Comparison of ENCODE assay signal across 9 cellular contexts in genomic region chr14:55707365-55707804, GRCh38.
A peak's percentile ranks its signal among the peaks of the same experiment; 100 is the strongest.
DNase-seq lines count a peak whose midpoint lies in the region; TF ChIP-seq lines count a peak whose summit lies in the region.
"Had no signal": no experiment of that assay in that cellular context is flagged by ENCODE, and none has a peak within 500 bp of the region (broad histone marks: within the 10 kb centered on the region; RNA-seq: fewer than 3 reads in every experiment).

No MANE protein-coding gene starts in this region.

- no peaks in the 10 kb centered on the region for H3K4me1 ChIP-seq in OCI-LY1 (ENCODE audit: insufficient read depth, low read length, severe bottlenecking)
- peaks cover 15% of the 10 kb centered on the region for H3K4me1 ChIP-seq in osteoblast (ENCODE audit: insufficient read depth, low read length)

- no peak overlapping the region for H2AFZ ChIP-seq in OCI-LY1 (ENCODE audit: low read length)
- no peak overlapping the region for H2AFZ ChIP-seq in osteoblast (ENCODE audit: low read length)

- H4K20me1 ChIP-seq in OCI-LY1 (ENCODE audit: insufficient read depth, low read length) (no peaks in the 10 kb centered on the region), osteoblast (ENCODE audit: insufficient read depth, low read length) (no peaks in the 10 kb centered on the region)

- H3K9ac ChIP-seq in OCI-LY1 (ENCODE audit: low read length) = no peak overlapping the region

- H3K4me3 ChIP-seq in AG10803 (ENCODE audit: low read length) (no peak overlapping the region), H7 (ENCODE audit: insufficient read depth, low read depth, low read length) (no peak overlapping the region), OCI-LY1 (ENCODE audit: low read depth, low read length, poor library complexity, severe bottlenecking) (no peak overlapping the region), osteoblast (ENCODE audit: insufficient read depth, low read length) (no peak overlapping the region)

- no peak overlapping the region for H3K27ac Mint-ChIP-seq in T-helper 2 cell treated with Interferon-gamma antibody and Interleukin-4, amounts not matched to agents 5 μg/mL and 100 μg/mL, for 36 hours
- no peak overlapping the region for H3K27ac Mint-ChIP-seq in activated T-cell treated with anti-CD3 and anti-CD28 coated beads, Interleukin-2, amount 50 U/mL, for 24 hours

- H3F3A ChIP-seq in OCI-LY1 (ENCODE audit: insufficient read depth, low read length) = no peaks in the 10 kb centered on the region

- H3K36me3 ChIP-seq in H7 (replicated peaks; ENCODE audit: control insufficient read depth, insufficient read depth, low read length) (no peaks in the 10 kb centered on the region), OCI-LY1 (ENCODE audit: insufficient read depth, low read length) (no peaks in the 10 kb centered on the region), osteoblast (ENCODE audit: insufficient read depth, low read length) (no peaks in the 10 kb centered on the region)

- H3K79me2 ChIP-seq in OCI-LY1 (ENCODE audit: insufficient read depth, low read length) (no peaks in the 10 kb centered on the region), osteoblast (ENCODE audit: insufficient read depth, low read length) (no peaks in the 10 kb centered on the region)

- no peak overlapping the region for H3K4me2 ChIP-seq in OCI-LY1 (ENCODE audit: low read length)
- H3K4me2 ChIP-seq in osteoblast (ENCODE audit: insufficient read depth, low read length) = peak overlapping the region; percentile 51

- no peaks in the 10 kb centered on the region for H3K27me3 ChIP-seq in H7 (ENCODE audit: control insufficient read depth, insufficient read depth, low read length)
- no peaks in the 10 kb centered on the region for H3K27me3 ChIP-seq in OCI-LY1 (ENCODE audit: insufficient read depth, low read length)
- no peaks in the 10 kb centered on the region for H3K27me3 ChIP-seq in osteoblast (ENCODE audit: insufficient read depth, low read length)

- no peaks in the 10 kb centered on the region for H3K9me2 ChIP-seq in OCI-LY1 (ENCODE audit: low read depth, low read length)

- H3K27ac ChIP-seq in OCI-LY1 (ENCODE audit: low read depth, low read length, poor library complexity, severe bottlenecking) (no peak overlapping the region), osteoblast (ENCODE audit: low read depth, low read length) (no peak overlapping the region)
- H3K27ac ChIP-seq: epithelial cell of prostate had no signal

- TF ChIP-seq CTCF in AG10803 (conservative IDR thresholded peaks at IDR 0.05; ENCODE audit: low read length) = peak; percentile 87
- TF ChIP-seq CTCF in OCI-LY1 (IDR thresholded peaks at IDR 0.05; ENCODE audit: low read length) = peak; percentile 42; the same call in 1 of the 2 replicates
- TF ChIP-seq CTCF in osteoblast (IDR thresholded peaks at IDR 0.05; ENCODE audit: extremely low read depth, low read depth, low read length) = peak; percentile 79

- H3K36me3 Mint-ChIP-seq in T-helper 2 cell treated with Interferon-gamma antibody and Interleukin-4, amounts not matched to agents 5 μg/mL and 100 μg/mL, for 36 hours (ENCODE audit: low read depth) = no peaks in the 10 kb centered on the region
- no peaks in the 10 kb centered on the region for H3K36me3 Mint-ChIP-seq in activated T-cell treated with anti-CD3 and anti-CD28 coated beads, Interleukin-2, amount 50 U/mL, for 24 hours (ENCODE audit: low read depth)

- DNase-seq in AG10803 (ENCODE audit: low read depth) (peak; percentile 72), H7 (peak; percentile 16), epidermal melanocyte (ENCODE audit: insufficient read length, low spot score) (peak; percentile 40), osteoblast (ENCODE audit: insufficient read length, low spot score, missing footprints) (no peak), germinal center (ENCODE audit: low spot score) (no peak)
- no peak for DNase-seq in T-helper 2 cell treated with Interferon-gamma antibody and Interleukin-4, amounts not matched to agents 5 μg/mL and 100 μg/mL, for 36 hours (ENCODE audit: low spot score)
- no peak for DNase-seq in activated T-cell treated with anti-CD3 and anti-CD28 coated beads, Interleukin-2, amount 50 U/mL, for 24 hours

- H3K4me3 Mint-ChIP-seq in T-helper 2 cell treated with Interferon-gamma antibody and Interleukin-4, amounts not matched to agents 5 μg/mL and 100 μg/mL, for 36 hours = no peak overlapping the region
- H3K4me3 Mint-ChIP-seq in activated T-cell treated with anti-CD3 and anti-CD28 coated beads, Interleukin-2, amount 50 U/mL, for 24 hours = no peak overlapping the region

- H3K27me3 Mint-ChIP-seq in T-helper 2 cell treated with Interferon-gamma antibody and Interleukin-4, amounts not matched to agents 5 μg/mL and 100 μg/mL, for 36 hours (ENCODE audit: low read depth) = no peaks in the 10 kb centered on the region
- H3K27me3 Mint-ChIP-seq in activated T-cell treated with anti-CD3 and anti-CD28 coated beads, Interleukin-2, amount 50 U/mL, for 24 hours = no peaks in the 10 kb centered on the region

- H3K4me1 Mint-ChIP-seq in T-helper 2 cell treated with Interferon-gamma antibody and Interleukin-4, amounts not matched to agents 5 μg/mL and 100 μg/mL, for 36 hours (ENCODE audit: low read depth) = no peaks in the 10 kb centered on the region
- H3K4me1 Mint-ChIP-seq in activated T-cell treated with anti-CD3 and anti-CD28 coated beads, Interleukin-2, amount 50 U/mL, for 24 hours (ENCODE audit: low read depth) = no peaks in the 10 kb centered on the region

- no peaks in the 10 kb centered on the region for H3K9me3 ChIP-seq in OCI-LY1 (ENCODE audit: low read length)
- H3K9me3 ChIP-seq in osteoblast (ENCODE audit: low read depth, low read length) = no peaks in the 10 kb centered on the region

- H3K9me3 Mint-ChIP-seq in T-helper 2 cell treated with Interferon-gamma antibody and Interleukin-4, amounts not matched to agents 5 μg/mL and 100 μg/mL, for 36 hours = no peaks in the 10 kb centered on the region
- H3K9me3 Mint-ChIP-seq in activated T-cell treated with anti-CD3 and anti-CD28 coated beads, Interleukin-2, amount 50 U/mL, for 24 hours = no peaks in the 10 kb centered on the region

Comparison
In these comparisons a context has a peak if more than half of its experiments do, and no peak if none do; other contexts are left out.
1. DNase-seq: peak in AG10803 (single experiment), H7 (single experiment) and epidermal melanocyte (single experiment); none in osteoblast (single experiment), germinal center (single experiment), T-helper 2 cell treated with Interferon-gamma antibody and Interleukin-4, amounts not matched to agents 5 μg/mL and 100 μg/mL, for 36 hours (single experiment) and activated T-cell treated with anti-CD3 and anti-CD28 coated beads, Interleukin-2, amount 50 U/mL, for 24 hours (single experiment).
2. Peak in every context shown above with its lines, with median percentiles within 50 percentile points of each other: CTCF ChIP-seq.